Comparison of ENCODE assay signal across 8 cellular contexts in genomic region chr1:38029081-38029681, GRCh38. TPM values are rescaled to one million over a fixed set of nuclear protein-coding genes. Genes with fewer than 3 reads are reported as not detected.
A peak's percentile ranks its signal among the peaks of the same experiment; 100 is the strongest.
DNase-seq lines count a peak whose midpoint lies in the region; ATAC-seq and TF ChIP-seq lines count a peak whose summit lies in the region.

No MANE protein-coding gene starts in this region.

- ATAC-seq in T-cell (replicated peaks in 1 of 4) (no peak), GM19452 (IDR thresholded peaks at IDR 0.05; ENCODE audit: unreplicated experiment) (no peak)

- no peak overlapping the region for H3K9ac ChIP-seq in parathyroid adenoma

- H3K27ac Mint-ChIP-seq in endothelial cell (ENCODE audit: unreplicated experiment) = peak overlapping the region; percentile 52
- peak overlapping the region in 1 of 2 donors; percentile 5 for H3K27ac Mint-ChIP-seq in T-cell

- H3K36me3 ChIP-seq in HAP-1 (replicated peaks) (peaks cover 15% of the 10 kb centered on the region), parathyroid adenoma (ENCODE audit: control insufficient read depth, insufficient read depth, low read length) (no peaks in the 10 kb centered on the region)

- H2AFZ ChIP-seq in parathyroid adenoma = peak overlapping the region; percentile 64

- H3K4me1 ChIP-seq in HAP-1 (no peaks in the 10 kb centered on the region), parathyroid adenoma (peaks cover 10% of the 10 kb centered on the region)

- no peaks in the 10 kb centered on the region for H3K79me2 ChIP-seq in parathyroid adenoma

- H3K36me3 Mint-ChIP-seq in endothelial cell (ENCODE audit: low read depth, unreplicated experiment) = peaks cover 19% of the 10 kb centered on the region
- peaks cover 14% of the 10 kb centered on the region for H3K36me3 Mint-ChIP-seq in T-cell

- CTCF ChIA-PET in T-cell (lab: Charles Lee) = no interaction called here

- H3K4me2 ChIP-seq in parathyroid adenoma (ENCODE audit: low read length) = peak overlapping the region; percentile 24

- H3K4me3 ChIP-seq in HAP-1 (no peak overlapping the region), parathyroid adenoma (ENCODE audit: low read depth, low read length) (no peak overlapping the region)

- in situ Hi-C loops in HAP-1 (cut with MboI; ENCODE audit: low sequenced_read_pairs) = loop anchor here (5.0 to 25.0 kb wide), 3 partner anchors 456 to 803 kb away; no protein-coding TSS in a partner anchor

- no peaks in the 10 kb centered on the region for H3K9me3 Mint-ChIP-seq in endothelial cell (ENCODE audit: unreplicated experiment)
- H3K9me3 Mint-ChIP-seq in T-cell = no peaks in the 10 kb centered on the region

- H3K27me3 Mint-ChIP-seq in endothelial cell (ENCODE audit: unreplicated experiment) (peaks cover 5% of the 10 kb centered on the region), T-cell (no peaks in the 10 kb centered on the region)

- H3K27ac ChIP-seq in parathyroid adenoma = no peak overlapping the region

- peaks cover 58% of the 10 kb centered on the region for H3K4me1 Mint-ChIP-seq in endothelial cell (ENCODE audit: unreplicated experiment)
- peaks cover 15 to 42% (median 30%) of the 10 kb centered on the region in 3 donors for H3K4me1 Mint-ChIP-seq in T-cell

- POLR2A ChIA-PET in T-cell (lab: Charles Lee) = no interaction called here

- no peaks in the 10 kb centered on the region for H3K27me3 ChIP-seq in HAP-1 (ENCODE audit: low read depth)
- no peaks in the 10 kb centered on the region for H3K27me3 ChIP-seq in parathyroid adenoma (ENCODE audit: control insufficient read depth, insufficient read depth, low read length)

- DNase-seq in HAP-1 (ENCODE audit: low spot score in 2 of 2) = peak; percentile 7 to 63
- peak; percentile 97 for DNase-seq in NCI-H510A treated with DMSO at 0.1 percent for 48 hours (lab: John Stamatoyannopoulos, UW)
- DNase-seq in endothelial cell (ENCODE audit: low spot score) = no peak
- DNase-seq in T-cell = no peak
- DNase-seq in NCI-H1436 (lab: John Stamatoyannopoulos, UW) = no peak
- DNase-seq in globus pallidus (ENCODE audit: low spot score) = no peak

- H3K9me3 ChIP-seq in HAP-1 (no peaks in the 10 kb centered on the region), parathyroid adenoma (ENCODE audit: control insufficient read depth, low read length) (no peaks in the 10 kb centered on the region)

- H3K4me3 Mint-ChIP-seq in endothelial cell (ENCODE audit: unreplicated experiment) (no peak overlapping the region), T-cell (no peak overlapping the region)

- TF ChIP-seq CTCF in endothelial cell (IDR thresholded peaks at IDR 0.05; ENCODE audit: unreplicated experiment) (no peak), parathyroid adenoma (IDR thresholded peaks at IDR 0.05) (no peak)

RNA-seq across cellular contexts. Expression of gene UTP11, which starts 16.6 kb away (rescaled TPM):
- 44.7 TPM for total RNA-seq in endothelial cell (ENCODE audit: unreplicated experiment)
- 10 to 100 TPM in 3 of 5 donors, 1 to 10 TPM in 2; 8.5 to 18.3 (median 15.9) TPM for total RNA-seq in T-cell

RNA-seq across cellular contexts. Expression of gene POU3F1, which starts 17.4 kb away (rescaled TPM):
- total RNA-seq in endothelial cell (ENCODE audit: unreplicated experiment) (1.2 TPM), T-cell (under 1 TPM; 0.28 to 0.72 (median 0.64) TPM)

RNA-seq across cellular contexts. Expression of gene FHL3, which starts 23.9 kb away (rescaled TPM):
- 142 TPM for total RNA-seq in endothelial cell (ENCODE audit: unreplicated experiment)
- total RNA-seq in T-cell = 10 to 100 TPM in 2 of 5 donors, 1 to 10 TPM in 3; 4.1 to 19.3 (median 8.1) TPM

RNA-seq across cellular contexts. Expression of gene SF3A3, which starts 39.4 kb away (rescaled TPM):
- 59.2 TPM for total RNA-seq in endothelial cell (ENCODE audit: unreplicated experiment)
- 10 to 100 TPM; 45.2 to 69.9 (median 53.0) TPM for total RNA-seq in T-cell

Comparison
In these comparisons a context has a peak if more than half of its experiments do, and no peak if none do; other contexts are left out.
1. DNase-seq: peak in HAP-1 (2 of 2) and NCI-H510A treated with DMSO at 0.1 percent for 48 hours (single experiment); none in endothelial cell (single experiment), T-cell (0 of 34), NCI-H1436 (single experiment) and globus pallidus (single experiment).